13 cellular contexts compared by ENCODE assay signal in genomic region chr2:69054431-69054830, GRCh38. TPM values are rescaled to one million over a fixed set of nuclear protein-coding genes. Genes with fewer than 3 reads are reported as not detected.
DNase-seq lines count a peak whose midpoint lies in the region; ATAC-seq and TF ChIP-seq lines count a peak whose summit lies in the region.
"Had no signal": no experiment of that assay in that cellular context is flagged by ENCODE, and none has a peak within 500 bp of the region (broad histone marks: within the 10 kb centered on the region; RNA-seq: fewer than 3 reads in every experiment).

No MANE protein-coding gene starts in this region.

- H3K9me3 ChIP-seq in right lobe of liver, result no peaks in the 10 kb centered on the region

- H3K27me3 Mint-ChIP-seq in type B pancreatic cell, result no peaks in the 10 kb centered on the region

- 96% methylated on average over 2 of the region's 2 CpGs for WGBS in right lobe of liver (ENCODE audit: insufficient coverage, low coverage, low lambda C conversion rate, missing lambda C conversion rate)

- no peaks in the 10 kb centered on the region for H3K4me1 Mint-ChIP-seq in type B pancreatic cell (ENCODE audit: unreplicated experiment)

- H3K4me1 ChIP-seq in right lobe of liver, result peaks cover 0 to 9% (median 0%) of the 10 kb centered on the region in 4 donors

- peaks cover 7% of the 10 kb centered on the region for H3K9me3 Mint-ChIP-seq in type B pancreatic cell

- intact Hi-C loops in right lobe of liver (cut with DNase I), result no loop called here

- H3K36me3 Mint-ChIP-seq in type B pancreatic cell, result peaks cover 18% of the 10 kb centered on the region

- H3K27ac Mint-ChIP-seq in type B pancreatic cell, result no peak overlapping the region

- DNase-seq in GM12865 (ENCODE audit: low read depth) (peak; percentile 60), fibroblast of peridontal ligament (ENCODE audit: extremely low read depth) (peak; percentile 56), HK-2 (ENCODE audit: unreplicated experiment) (no peak), right lobe of liver (no peak), RKO (ENCODE audit: low spot score) (no peak), type B pancreatic cell (ENCODE audit: extremely low spot score, unreplicated experiment) (no peak)
- DNase-seq: COR-L47, dermis blood vessel endothelial cell, Kasumi-1, retina, substantia nigra had no signal

- no peak overlapping the region for H3K4me3 Mint-ChIP-seq in type B pancreatic cell

- H3K4me3 ChIP-seq in GM12865 (ENCODE audit: low read depth, low read length) (no peak overlapping the region), right lobe of liver (no peak overlapping the region)

- ATAC-seq in GM19395 (IDR thresholded peaks at IDR 0.05; ENCODE audit: unreplicated experiment) (peak; percentile 88), HG03159 (IDR thresholded peaks at IDR 0.05; ENCODE audit: unreplicated experiment) (peak; percentile 74), right lobe of liver (no peak)

- H3K27ac ChIP-seq in right lobe of liver, result no peak overlapping the region

- H3K27me3 ChIP-seq in right lobe of liver, result no peaks in the 10 kb centered on the region

- no peak for TF ChIP-seq POLR2A in right lobe of liver (IDR thresholded peaks at IDR 0.05)

- TF ChIP-seq CTCF in GM12865 (IDR thresholded peaks at IDR 0.05; ENCODE audit: insufficient read depth, low read depth, low read length, missing control alignments), result no peak
- TF ChIP-seq CTCF in right lobe of liver (IDR thresholded peaks at IDR 0.05), result no peak
- no peak for TF ChIP-seq CTCF in type B pancreatic cell (conservative IDR thresholded peaks at IDR 0.05)

- no peaks in the 10 kb centered on the region for H3K36me3 ChIP-seq in right lobe of liver

RNA-seq across cellular contexts. Expression of gene ANTXR1, which starts 41.5 kb away (rescaled TPM):
- total RNA-seq in right lobe of liver, result 1 to 10 TPM; 1.1 to 4.1 (median 2.9) TPM
- 32.3 and 69.5 TPM in 2 replicates for total RNA-seq in type B pancreatic cell (ENCODE audit: low replicate concordance)

Comparison
In these comparisons a context has a peak if more than half of its experiments do, and no peak if none do; other contexts are left out.
1. DNase-seq: peak in GM12865 (single experiment) and fibroblast of peridontal ligament (single experiment); none in HK-2 (single experiment), right lobe of liver (0 of 3), RKO (single experiment) and type B pancreatic cell (single experiment).
2. ATAC-seq: peak in GM19395 (single experiment) and HG03159 (single experiment); none in right lobe of liver (0 of 4).